In genomic region chrX:49101629-49101984, GRCh38 we compare ENCODE assay signal across 8 cellular contexts. TPM values are rescaled to one million over a fixed set of nuclear protein-coding genes. Genes with fewer than 3 reads are reported as not detected.
A peak's percentile ranks its signal among the peaks of the same experiment; 100 is the strongest.
DNase-seq lines count a peak whose midpoint lies in the region; ATAC-seq and TF ChIP-seq lines count a peak whose summit lies in the region.

No MANE protein-coding gene starts in this region.

- intact Hi-C loops in CD14-positive monocyte (cut with micrococcal nuclease), result no loop called here
- intact Hi-C loops in uterus (cut with DNase I; ENCODE audit: low total_unique reads), result no loop called here

- H3K4me1 Mint-ChIP-seq in CD14-positive monocyte, result peaks cover 12% of the 10 kb centered on the region
- peaks cover 6% of the 10 kb centered on the region for H3K4me1 Mint-ChIP-seq in activated naive CD8-positive, alpha-beta T cell treated with anti-CD3 and anti-CD28 coated beads, Interleukin-2, amount 50 U/mL, for 24 hours

- H3K27me3 ChIP-seq in lung (ENCODE audit: control insufficient read depth, insufficient read depth) (no peaks in the 10 kb centered on the region), uterus (no peaks in the 10 kb centered on the region)

- H3K4me3 ChIP-seq in lung, result peak overlapping the region; percentile 21
- peak overlapping the region; percentile 40 to 48 for H3K4me3 ChIP-seq in uterus

- H3K9me3 ChIP-seq in lung (ENCODE audit: control insufficient read depth in 2 of 2, insufficient read depth in 1 of 2, low read length in 1 of 2), result peaks cover 0 to 3% of the 10 kb centered on the region in 2 donors
- H3K9me3 ChIP-seq in uterus, result no peaks in the 10 kb centered on the region

- TF ChIP-seq POLR2A in uterus (IDR thresholded peaks at IDR 0.05), result no peak

- peaks cover 0 to 13% (median 0%) of the 10 kb centered on the region in 7 donors for H3K9me3 Mint-ChIP-seq in CD14-positive monocyte
- no peaks in the 10 kb centered on the region for H3K9me3 Mint-ChIP-seq in activated naive CD8-positive, alpha-beta T cell treated with anti-CD3 and anti-CD28 coated beads, Interleukin-2, amount 50 U/mL, for 24 hours

- no peak for DNase-seq in CD14-positive monocyte (ENCODE audit: low spot score)
- no peak for DNase-seq in activated naive CD8-positive, alpha-beta T cell treated with anti-CD3 and anti-CD28 coated beads, Interleukin-2, amount 50 U/mL, for 24 hours
- DNase-seq in lung (ENCODE audit: low spot score), result no peak
- no peak for DNase-seq in uterus
- no peak for DNase-seq in stimulated activated CD8-positive, alpha-beta memory T cell treated with anti-CD3 and anti-CD28 coated beads, Interleukin-4, amount 100 ng/mL, for 48 hours
- no peak for DNase-seq in NCI-H226

- TF ChIP-seq CTCF in CD14-positive monocyte (IDR thresholded peaks at IDR 0.05) (no peak), lung (IDR thresholded peaks at IDR 0.05; ENCODE audit: control extremely low read depth, extremely low read depth) (no peak), uterus (IDR thresholded peaks at IDR 0.05) (no peak)

- peak overlapping the region in 3 of 7 donors; percentile 25 to 95 (median 33) for H3K27ac Mint-ChIP-seq in CD14-positive monocyte
- peak overlapping the region; percentile 88 for H3K27ac Mint-ChIP-seq in activated naive CD8-positive, alpha-beta T cell treated with anti-CD3 and anti-CD28 coated beads, Interleukin-2, amount 50 U/mL, for 24 hours

- H3K36me3 Mint-ChIP-seq in CD14-positive monocyte, result peaks cover 0 to 3% of the 10 kb centered on the region in 2 donors
- H3K36me3 Mint-ChIP-seq in activated naive CD8-positive, alpha-beta T cell treated with anti-CD3 and anti-CD28 coated beads, Interleukin-2, amount 50 U/mL, for 24 hours (ENCODE audit: low read depth), result no peaks in the 10 kb centered on the region

- H3K27ac ChIP-seq in lung (ENCODE audit: low read depth in 1 of 2, low read length in 1 of 2) (peak overlapping the region; percentile 48 to 67), uterus (peak overlapping the region in 1 of 2 donors; percentile 82)

- H3K36me3 ChIP-seq in lung (ENCODE audit: control insufficient read depth in 2 of 2, insufficient read depth in 2 of 2, low read length in 2 of 2), result no peaks in the 10 kb centered on the region
- no peaks in the 10 kb centered on the region for H3K36me3 ChIP-seq in uterus

- 3 to 45% methylated on average over 6 to 9 of the region's 9 CpGs for WGBS in lung, 2 donors

- peak overlapping the region; percentile 77 to 82 for H3K4me3 Mint-ChIP-seq in CD14-positive monocyte
- H3K4me3 Mint-ChIP-seq in activated naive CD8-positive, alpha-beta T cell treated with anti-CD3 and anti-CD28 coated beads, Interleukin-2, amount 50 U/mL, for 24 hours, result peak overlapping the region; percentile 87

- peak; percentile 15 for ATAC-seq in HG02759 (IDR thresholded peaks at IDR 0.05; ENCODE audit: unreplicated experiment)
- ATAC-seq in activated naive CD8-positive, alpha-beta T cell treated with anti-CD3 and anti-CD28 coated beads, Interleukin-2, amount 50 U/mL, for 24 hours, result no peak
- no peak for ATAC-seq in lung (ENCODE audit: insufficient read depth, low FRiP score)
- ATAC-seq in GM21528 (IDR thresholded peaks at IDR 0.05; ENCODE audit: low FRiP score, unreplicated experiment), result no peak

- no peaks in the 10 kb centered on the region for H3K4me1 ChIP-seq in lung (ENCODE audit: control insufficient read depth in 2 of 2, insufficient read depth in 2 of 2, low read length in 2 of 2)
- no peaks in the 10 kb centered on the region for H3K4me1 ChIP-seq in uterus

- peaks cover 0 to 4% (median 0%) of the 10 kb centered on the region in 3 donors for H3K27me3 Mint-ChIP-seq in CD14-positive monocyte (ENCODE audit: low read depth in 3 of 3)
- no peaks in the 10 kb centered on the region for H3K27me3 Mint-ChIP-seq in activated naive CD8-positive, alpha-beta T cell treated with anti-CD3 and anti-CD28 coated beads, Interleukin-2, amount 50 U/mL, for 24 hours

RNA-seq across cellular contexts. Expression of gene WDR45, which starts 21.9 kb away (rescaled TPM):
- polyA plus RNA-seq in CD14-positive monocyte (10 to 100 TPM; 83.1 to 83.8 TPM), lung (10 to 100 TPM; 58.5 to 70.1 TPM)
- total RNA-seq in lung (10 to 100 TPM; 48.1 to 71.4 TPM), uterus (10 to 100 TPM; 37.6 to 96.5 (median 58.7) TPM)

RNA-seq across cellular contexts. Expression of gene GPKOW, which starts 21.9 kb away (rescaled TPM):
- polyA plus RNA-seq in CD14-positive monocyte, result 10 to 100 TPM; 18.1 to 23.1 TPM
- total RNA-seq in lung, result 10 to 100 TPM; 18.1 to 23.1 TPM
- 10 to 100 TPM in 1 of 2 donors, 1 to 10 TPM in 1; 9.1 to 20.6 TPM for polyA plus RNA-seq in lung
- 10 to 100 TPM in 2 of 4 donors, 1 to 10 TPM in 2; 5.6 to 22.0 (median 12.8) TPM for total RNA-seq in uterus

RNA-seq across cellular contexts. Expression of gene PRAF2, which starts 27.8 kb away (rescaled TPM):
- polyA plus RNA-seq in CD14-positive monocyte (1 to 10 TPM; 4.1 to 5.5 TPM), lung (10 to 100 TPM; 36.6 to 37.2 TPM)
- total RNA-seq in lung (10 to 100 TPM in 1 of 2 donors, 1 to 10 TPM in 1; 5.6 to 40.8 TPM), uterus (10 to 100 TPM in 2 of 4 donors, 1 to 10 TPM in 1, under 1 TPM in 1; 0.77 to 45.2 (median 23.8) TPM)

RNA-seq across cellular contexts. Expression of gene CCDC120, which starts 42.8 kb away (rescaled TPM):
- polyA plus RNA-seq in CD14-positive monocyte (under 1 TPM in 1 of 2 donors, not detected in 1; 0.11 TPM), lung (1 to 10 TPM; 3.8 to 5.1 TPM)
- total RNA-seq in lung (10 to 100 TPM in 1 of 2 donors, 1 to 10 TPM in 1; 5.3 to 11.3 TPM), uterus (10 to 100 TPM in 1 of 4 donors, 1 to 10 TPM in 3; 2.0 to 12.0 (median 4.2) TPM)

RNA-seq across cellular contexts. Expression of gene TFE3, which starts 58.5 kb away (rescaled TPM):
- polyA plus RNA-seq in CD14-positive monocyte (10 to 100 TPM; 12.8 to 22.0 TPM), lung (10 to 100 TPM; 34.0 to 63.7 TPM)
- total RNA-seq in lung (10 to 100 TPM; 28.4 to 51.5 TPM), uterus (10 to 100 TPM; 16.7 to 75.0 (median 38.7) TPM)
